ENCODE assay signal across 24 cellular contexts in the genomic region with DNA sequence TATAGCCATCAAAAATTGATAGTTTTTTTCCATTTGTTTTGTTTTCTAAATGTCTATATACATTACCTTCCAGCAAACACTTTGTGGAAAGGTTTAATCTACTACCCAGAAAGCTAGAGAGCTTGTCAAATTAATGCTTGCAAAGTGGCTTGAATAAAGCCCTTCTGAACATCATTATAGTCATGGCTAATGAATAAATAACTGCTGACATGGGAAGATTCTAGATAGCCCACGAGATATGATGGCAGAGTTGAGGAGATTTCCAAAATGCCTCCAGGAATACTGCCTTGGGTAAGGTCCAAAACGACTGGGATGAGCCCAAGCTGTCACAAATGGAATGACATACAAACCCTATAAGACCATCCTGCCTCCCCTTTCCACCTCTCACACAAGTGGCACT. TPM values are rescaled to one million over a fixed set of nuclear protein-coding genes. Genes with fewer than 3 reads are reported as not detected.
"Had no signal": no experiment of that assay in that cellular context is flagged by ENCODE, and none has a peak within 500 bp of the region (broad histone marks: within the 10 kb centered on the region; RNA-seq: fewer than 3 reads in every experiment).

No MANE protein-coding gene starts in this region.

- H3K4me3 ChIP-seq: cardiac muscle cell, esophagus muscularis mucosa, gastroesophageal sphincter, heart left ventricle, left lung, neural progenitor cell, tibial nerve had no signal

- H3K4me1 ChIP-seq: neural progenitor cell had no signal

- H3K36me3 Mint-ChIP-seq: activated naive CD4-positive, alpha-beta T cell treated with anti-CD3 and anti-CD28 coated beads, Interleukin-2, amount 50 U/mL, for 24 hours; naive B cell; neural progenitor cell had no signal

- H3K27ac ChIP-seq: cardiac muscle cell, neural progenitor cell, tibial nerve, WERI-Rb-1 had no signal

- H3K27ac Mint-ChIP-seq: activated naive CD4-positive, alpha-beta T cell treated with anti-CD3 and anti-CD28 coated beads, Interleukin-2, amount 50 U/mL, for 24 hours; naive B cell; neural progenitor cell had no signal

- ATAC-seq: gastroesophageal sphincter, heart left ventricle, left lung had no signal

- H3K9me3 Mint-ChIP-seq: activated naive CD4-positive, alpha-beta T cell treated with anti-CD3 and anti-CD28 coated beads, Interleukin-2, amount 50 U/mL, for 24 hours; naive B cell; neural progenitor cell had no signal

- H3K4me3 Mint-ChIP-seq: activated naive CD4-positive, alpha-beta T cell treated with anti-CD3 and anti-CD28 coated beads, Interleukin-2, amount 50 U/mL, for 24 hours; naive B cell; neural progenitor cell had no signal

- H3K36me3 ChIP-seq: cardiac muscle cell, esophagus muscularis mucosa, gastroesophageal sphincter, heart left ventricle, left lung, neural progenitor cell, tibial nerve, WERI-Rb-1 had no signal

- DNase-seq: activated CD4-positive, alpha-beta T cell treated with anti-CD3 and anti-CD28 coated beads, Interleukin-2, amount 50 U/mL, for 4 hours; activated gamma-delta T cell; dermis blood vessel endothelial cell; effector memory CD4-positive, alpha-beta T cell; heart left ventricle; kidney; left lung; naive B cell; stimulated activated CD4-positive, alpha-beta T cell treated with anti-CD3 and anti-CD28 coated beads, Interleukin-12 subunit alpha, Interleukin-12 subunit beta, amount 100 ng/mL, for 4 hours; stimulated activated CD4-positive, alpha-beta T cell treated with anti-CD3 and anti-CD28 coated beads, Interleukin-1b, Interleukin-23, amount 100 ng/mL, for 48 hours; stimulated activated CD8-positive, alpha-beta memory T cell treated with anti-CD3 and anti-CD28 coated beads, Interleukin-4, amount 100 ng/mL, for 48 hours; stimulated activated naive CD4-positive, alpha-beta T cell; SW 1271; T-helper 2 cell; WERI-Rb-1 had no signal

- H3K4me1 Mint-ChIP-seq: activated naive CD4-positive, alpha-beta T cell treated with anti-CD3 and anti-CD28 coated beads, Interleukin-2, amount 50 U/mL, for 24 hours; naive B cell had no signal

- FAIRE-seq: endothelial cell of umbilical vein, kidney had no signal

- H3K27me3 ChIP-seq: cardiac muscle cell, esophagus muscularis mucosa, gastroesophageal sphincter, heart left ventricle, left lung, neural progenitor cell, tibial nerve had no signal

- H3K9me3 ChIP-seq: esophagus muscularis mucosa, gastroesophageal sphincter, heart left ventricle, left lung, tibial nerve had no signal

RNA-seq across cellular contexts. Expression of gene RERG, which starts 26.3 kb away (rescaled TPM):
- total RNA-seq: endothelial cell of umbilical vein, lung microvascular endothelial cell, osteoblast had no signal
- polyA plus RNA-seq: endothelial cell of umbilical vein had no signal
